19 cellular contexts compared by ENCODE assay signal in genomic region chr10:30463944-30464451, GRCh38. TPM values are rescaled to one million over a fixed set of nuclear protein-coding genes. Genes with fewer than 3 reads are reported as not detected.
A peak's percentile ranks its signal among the peaks of the same experiment; 100 is the strongest.
DNase-seq lines count a peak whose midpoint lies in the region; ATAC-seq, FAIRE-seq and TF ChIP-seq lines count a peak whose summit lies in the region.
"Had no signal": no experiment of that assay in that cellular context is flagged by ENCODE, and none has a peak within 500 bp of the region (broad histone marks: within the 10 kb centered on the region; RNA-seq: fewer than 3 reads in every experiment).

No MANE protein-coding gene starts in this region.

- H3K4me3 ChIP-seq in PC-3 (ENCODE audit: low read length) = no peak overlapping the region
- no peak overlapping the region for H3K4me3 ChIP-seq in small intestine (ENCODE audit: low read depth in 1 of 2, low read length in 2 of 2)
- H3K4me3 ChIP-seq: BLaER1, body of pancreas had no signal

- no peaks in the 10 kb centered on the region for H3K9me2 ChIP-seq in PC-3 (replicated peaks; ENCODE audit: low read length)

- no peak overlapping the region for H3K9ac ChIP-seq in PC-3 (ENCODE audit: low read length)
- H3K9ac ChIP-seq: BLaER1 had no signal

- CTCF ChIA-PET in PC-3 (lab: Charles Lee) = no interaction called here

- BruUV-seq in PC-3 (replicated peaks; lab: Mats Ljungman, UMichigan) = TSS peak; percentile 14

- no peaks in the 10 kb centered on the region for H3K27me3 Mint-ChIP-seq in effector memory CD8-positive, alpha-beta T cell
- no peaks in the 10 kb centered on the region for H3K27me3 Mint-ChIP-seq in natural killer cell treated with Interleukin-12 subunit alpha and Interleukin-12 subunit beta and Interleukin-15 and Interleukin-18, amount 100 ng/mL, for 72 hours
- H3K27me3 Mint-ChIP-seq: activated CD4-positive, alpha-beta memory T cell treated with anti-CD3 and anti-CD28 coated beads for 36 hours; progenitor cell of endocrine pancreas had no signal

- H3K4me2 ChIP-seq in PC-3 (ENCODE audit: low read length) = no peak overlapping the region
- H3K4me2 ChIP-seq: BLaER1 had no signal

- no peak overlapping the region for H3K4me3 Mint-ChIP-seq in effector memory CD8-positive, alpha-beta T cell
- H3K4me3 Mint-ChIP-seq in natural killer cell treated with Interleukin-12 subunit alpha and Interleukin-12 subunit beta and Interleukin-15 and Interleukin-18, amount 100 ng/mL, for 72 hours = no peak overlapping the region
- H3K4me3 Mint-ChIP-seq: activated CD4-positive, alpha-beta memory T cell treated with anti-CD3 and anti-CD28 coated beads for 36 hours had no signal

- no peaks in the 10 kb centered on the region for H3K9me3 Mint-ChIP-seq in effector memory CD8-positive, alpha-beta T cell
- H3K9me3 Mint-ChIP-seq in natural killer cell treated with Interleukin-12 subunit alpha and Interleukin-12 subunit beta and Interleukin-15 and Interleukin-18, amount 100 ng/mL, for 72 hours = no peaks in the 10 kb centered on the region
- H3K9me3 Mint-ChIP-seq: activated CD4-positive, alpha-beta memory T cell treated with anti-CD3 and anti-CD28 coated beads for 36 hours had no signal

- H3F3A ChIP-seq in PC-3 (ENCODE audit: low read length, unreplicated experiment) = no peaks in the 10 kb centered on the region

- no peaks in the 10 kb centered on the region for H3K27me3 ChIP-seq in PC-3 (ENCODE audit: low read length)
- H3K27me3 ChIP-seq in small intestine (ENCODE audit: control insufficient read depth in 2 of 2, insufficient read depth in 2 of 2, low read length in 2 of 2) = no peaks in the 10 kb centered on the region
- H3K27me3 ChIP-seq: BLaER1, body of pancreas had no signal

- intact Hi-C loops in PC-3 (cut with micrococcal nuclease) = no loop called here

- no peaks in the 10 kb centered on the region for H4K20me1 ChIP-seq in PC-3 (ENCODE audit: low read length)
- H4K20me1 ChIP-seq: BLaER1 had no signal

- ATAC-seq in PC-3 (no peak), HG02588 (IDR thresholded peaks at IDR 0.05; ENCODE audit: unreplicated experiment) (no peak)
- ATAC-seq in effector memory CD8-positive, alpha-beta T cell (replicated peaks) = no peak
- peak; percentile 52 to 53 for ATAC-seq in natural killer cell treated with Interleukin-12 subunit alpha and Interleukin-12 subunit beta and Interleukin-15 and Interleukin-18, amount 100 ng/mL, for 72 hours
- ATAC-seq: body of pancreas had no signal

- 76 to 91% (median 81%) methylated on average over 2 of the region's 2 CpGs for WGBS in small intestine, 3 donors

- H3K36me3 ChIP-seq in PC-3 (ENCODE audit: low read depth, low read length) = no peaks in the 10 kb centered on the region; the same call in 1 of the 2 replicates
- H3K36me3 ChIP-seq in small intestine (ENCODE audit: control insufficient read depth in 2 of 2, insufficient read depth in 2 of 2, low read length in 2 of 2) = peaks cover 5 to 7% of the 10 kb centered on the region in 2 donors

- H3K4me1 Mint-ChIP-seq in effector memory CD8-positive, alpha-beta T cell (ENCODE audit: low read depth in 2 of 2) = peaks cover 8 to 20% of the 10 kb centered on the region in 2 donors
- peaks cover 33 to 60% of the 10 kb centered on the region in 2 donors for H3K4me1 Mint-ChIP-seq in natural killer cell treated with Interleukin-12 subunit alpha and Interleukin-12 subunit beta and Interleukin-15 and Interleukin-18, amount 100 ng/mL, for 72 hours (ENCODE audit: low read depth in 2 of 2)

- no peaks in the 10 kb centered on the region for H3K79me2 ChIP-seq in PC-3 (ENCODE audit: low read length)

- TF ChIP-seq CTCF in PC-3 (conservative IDR thresholded peaks at IDR 0.05; ENCODE audit: low read depth, low read length) (no peak), GM20000 (IDR thresholded peaks at IDR 0.05; ENCODE audit: extremely low read depth, missing control alignments) (no peak)

- peak overlapping the region; percentile 54 to 86 for H3K27ac Mint-ChIP-seq in effector memory CD8-positive, alpha-beta T cell
- peak overlapping the region; percentile 69 to 88 for H3K27ac Mint-ChIP-seq in natural killer cell treated with Interleukin-12 subunit alpha and Interleukin-12 subunit beta and Interleukin-15 and Interleukin-18, amount 100 ng/mL, for 72 hours
- H3K27ac Mint-ChIP-seq: activated CD4-positive, alpha-beta memory T cell treated with anti-CD3 and anti-CD28 coated beads for 36 hours; progenitor cell of endocrine pancreas had no signal

- peaks cover 46% of the 10 kb centered on the region for H3K36me3 Mint-ChIP-seq in effector memory CD8-positive, alpha-beta T cell (ENCODE audit: insufficient read depth)
- peaks cover 23% of the 10 kb centered on the region for H3K36me3 Mint-ChIP-seq in natural killer cell treated with Interleukin-12 subunit alpha and Interleukin-12 subunit beta and Interleukin-15 and Interleukin-18, amount 100 ng/mL, for 72 hours

- POLR2A ChIA-PET in PC-3 (lab: Charles Lee; ENCODE audit: unreplicated experiment) = no interaction called here

- H3K9me3 ChIP-seq in PC-3 (ENCODE audit: low read length) = no peaks in the 10 kb centered on the region
- H3K9me3 ChIP-seq in small intestine (ENCODE audit: control insufficient read depth, low read depth) = no peaks in the 10 kb centered on the region
- H3K9me3 ChIP-seq: BLaER1, body of pancreas had no signal

- no peaks in the 10 kb centered on the region for H3K4me1 ChIP-seq in PC-3 (ENCODE audit: insufficient read depth, low read length)
- H3K4me1 ChIP-seq in small intestine (ENCODE audit: control insufficient read depth in 2 of 2, insufficient read depth in 1 of 2, low read depth in 1 of 2, low read length in 1 of 2) = no peaks in the 10 kb centered on the region
- H3K4me1 ChIP-seq: body of pancreas had no signal

- DNase-seq in EH (ENCODE audit: low read depth) (peak; percentile 35), PC-3 (peak; percentile 23), GM20000 (ENCODE audit: low spot score) (no peak), retina (no peak), small intestine (no peak)
- no peak for DNase-seq in effector memory CD8-positive, alpha-beta T cell
- no peak for DNase-seq in natural killer cell treated with Interleukin-12 subunit alpha and Interleukin-12 subunit beta and Interleukin-15 and Interleukin-18, amount 100 ng/mL, for 72 hours (ENCODE audit: low spot score)
- DNase-seq: activated CD4-positive, alpha-beta memory T cell treated with anti-CD3 and anti-CD28 coated beads for 36 hours; activated effector memory CD4-positive, alpha-beta T cell treated with anti-CD3 and anti-CD28 coated beads, Interleukin-2, amount 50 U/mL, for 16 hours; body of pancreas; effector CD8-positive, alpha-beta T cell; foreskin melanocyte; KG1; NCI-H2081; NCI-H774 had no signal

- no peak overlapping the region for H2AFZ ChIP-seq in PC-3 (ENCODE audit: low read length)

- no peak for FAIRE-seq in small intestine (lab: Jason Lieb, UNC)
- FAIRE-seq: G401.6 had no signal

- H3K27ac ChIP-seq in PC-3 (ENCODE audit: low read length) (no peak overlapping the region), small intestine (ENCODE audit: low read depth in 1 of 2, low read length in 1 of 2) (no peak overlapping the region)
- H3K27ac ChIP-seq: BLaER1, body of pancreas had no signal

RNA-seq across cellular contexts. Expression of gene MAP3K8, which starts 30.0 kb away (rescaled TPM):
- 4.9 and 6.5 TPM in 2 replicates for total RNA-seq in PC-3 (2014; rRNA removed)
- 100 to 1,000 TPM; 239 to 355 TPM for total RNA-seq in natural killer cell treated with Interleukin-12 subunit alpha and Interleukin-12 subunit beta and Interleukin-15 and Interleukin-18, amount 100 ng/mL, for 72 hours
- 10 to 100 TPM in 1 of 3 donors, 1 to 10 TPM in 2; 1.8 to 10.9 (median 6.2) TPM for polyA plus RNA-seq in small intestine

Comparison
In these comparisons a context has a peak if more than half of its experiments do, and no peak if none do; other contexts are left out.
1. DNase-seq: peak in EH (single experiment) and PC-3 (single experiment); none in effector memory CD8-positive, alpha-beta T cell (0 of 3), natural killer cell treated with Interleukin-12 subunit alpha and Interleukin-12 subunit beta and Interleukin-15 and Interleukin-18, amount 100 ng/mL, for 72 hours (single experiment), GM20000 (single experiment), retina (single experiment) and small intestine (single experiment).
2. ATAC-seq: peak in natural killer cell treated with Interleukin-12 subunit alpha and Interleukin-12 subunit beta and Interleukin-15 and Interleukin-18, amount 100 ng/mL, for 72 hours (2 of 2); none in PC-3 (single experiment), effector memory CD8-positive, alpha-beta T cell (single experiment) and HG02588 (single experiment).
3. RNA of gene MAP3K8, which starts 30.0 kb away (total RNA-seq): 239 to 355 TPM in natural killer cell treated with Interleukin-12 subunit alpha and Interleukin-12 subunit beta and Interleukin-15 and Interleukin-18, amount 100 ng/mL, for 72 hours; 4.9 to 6.5 TPM in PC-3; every median in the first group is over 10 times any median in the second.